ENCODE assay signal across 8 cellular contexts in genomic region chr3:194265505-194265892, GRCh38.
DNase-seq lines count a peak whose midpoint lies in the region; ATAC-seq and TF ChIP-seq lines count a peak whose summit lies in the region.

No MANE protein-coding gene starts in this region.

- peak overlapping the region; percentile 56 for H2AFZ ChIP-seq in GM23338

- H3K9me2 ChIP-seq in GM23338 (ENCODE audit: insufficient read depth), result no peaks in the 10 kb centered on the region

- no peaks in the 10 kb centered on the region for H3K9me3 ChIP-seq in adrenal gland (replicated peaks in 1 of 3)
- no peaks in the 10 kb centered on the region for H3K9me3 ChIP-seq in right atrium auricular region
- no peaks in the 10 kb centered on the region for H3K9me3 ChIP-seq in skeletal muscle satellite cell (replicated peaks; ENCODE audit: low read length)

- 9 to 29% (median 25%) methylated on average over 11 to 19 of the region's 19 CpGs for WGBS in adrenal gland, 4 donors

- no peaks in the 10 kb centered on the region for H3K79me2 ChIP-seq in GM23338 (replicated peaks; ENCODE audit: insufficient read depth)

- H3F3A ChIP-seq in GM23338 (replicated peaks; ENCODE audit: low read depth), result no peaks in the 10 kb centered on the region

- no peak for ATAC-seq in GM23338

- no peak overlapping the region for H3K4me3 Mint-ChIP-seq in GM23338

- H3K36me3 ChIP-seq in GM23338 (ENCODE audit: insufficient read depth) (no peaks in the 10 kb centered on the region; the same call in 1 of the 2 replicates), adrenal gland (replicated peaks in 1 of 2) (no peaks in the 10 kb centered on the region), right atrium auricular region (no peaks in the 10 kb centered on the region), skeletal muscle satellite cell (ENCODE audit: insufficient read depth, low read length) (no peaks in the 10 kb centered on the region)

- H3K9ac ChIP-seq in skeletal muscle satellite cell (ENCODE audit: low read depth, low read length), result peak overlapping the region; percentile 16

- H3K36me3 Mint-ChIP-seq in GM23338 (ENCODE audit: low read depth), result no peaks in the 10 kb centered on the region

- peaks cover 34% of the 10 kb centered on the region for H3K4me1 Mint-ChIP-seq in GM23338

- H3K27ac Mint-ChIP-seq in GM23338, result peak overlapping the region; percentile 52; the same call in 1 of the 2 replicates

- intact Hi-C loops in adrenal gland (cut with DNase I), result loop anchor here in 1 of 2 donors (5.0 kb wide), 1 partner anchor 123 kb away; no protein-coding TSS in a partner anchor

- no peaks in the 10 kb centered on the region for H3K9me3 Mint-ChIP-seq in GM23338

- H4K20me1 ChIP-seq in GM23338 (replicated peaks; ENCODE audit: insufficient read depth), result no peaks in the 10 kb centered on the region

- H3K4me1 ChIP-seq in GM23338 (ENCODE audit: insufficient read depth) (peaks cover 2% of the 10 kb centered on the region; the same call in 1 of the 2 replicates), adrenal gland (replicated peaks in 1 of 2) (peaks cover 20 to 41% of the 10 kb centered on the region in 2 donors), right atrium auricular region (peaks cover 0 to 66% of the 10 kb centered on the region in 2 donors), skeletal muscle satellite cell (ENCODE audit: control insufficient read depth, insufficient read depth, low read length) (peaks cover 19% of the 10 kb centered on the region)

- H3K27me3 ChIP-seq in GM23338 (ENCODE audit: insufficient read depth) (no peaks in the 10 kb centered on the region), adrenal gland (no peaks in the 10 kb centered on the region), right atrium auricular region (no peaks in the 10 kb centered on the region), skeletal muscle satellite cell (ENCODE audit: control insufficient read depth, insufficient read depth, low read length) (peaks cover 33% of the 10 kb centered on the region)

- no peak for DNase-seq in GM23338 (ENCODE audit: low spot score)
- peak; percentile 67 to 93 (median 87) for DNase-seq in adrenal gland
- DNase-seq in right atrium auricular region (ENCODE audit: low spot score), result peak; percentile 95
- DNase-seq in SIG-M5 treated with dmso at 0.1 percent for 504 hours (lab: John Stamatoyannopoulos, UW; ENCODE audit: unreplicated experiment), result no peak
- no peak for DNase-seq in NCI-H1048 (lab: John Stamatoyannopoulos, UW)
- DNase-seq in foreskin melanocyte, result no peak
- no peak for DNase-seq in central memory CD4-positive, alpha-beta T cell

- H3K4me3 ChIP-seq in GM23338, result no peak overlapping the region
- H3K4me3 ChIP-seq in adrenal gland, result no peak overlapping the region
- no peak overlapping the region for H3K4me3 ChIP-seq in right atrium auricular region
- peak overlapping the region; percentile 65 for H3K4me3 ChIP-seq in skeletal muscle satellite cell (ENCODE audit: low read length)

- peaks cover 9% of the 10 kb centered on the region for H3K27me3 Mint-ChIP-seq in GM23338 (ENCODE audit: insufficient read depth, low read depth, poor library complexity)

- H3K4me2 ChIP-seq in GM23338 (no peak overlapping the region), skeletal muscle satellite cell (ENCODE audit: low read length) (peak overlapping the region; percentile 84)

- H3K27ac ChIP-seq in GM23338 (ENCODE audit: low read depth) (no peak overlapping the region), adrenal gland (peak overlapping the region in 4 of 5 donors; percentile 50 to 89 (median 66)), right atrium auricular region (peak overlapping the region; percentile 88 to 95)

- TF ChIP-seq POLR2A in adrenal gland (IDR thresholded peaks at IDR 0.05), result peak in 1 of 2 donors; percentile 43

- TF ChIP-seq CTCF in GM23338 (conservative IDR thresholded peaks at IDR 0.05; ENCODE audit: low read depth in 2 of 2) (no peak), adrenal gland (IDR thresholded peaks at IDR 0.05) (no peak), right atrium auricular region (IDR thresholded peaks at IDR 0.05) (no peak)

TF ChIP-seq in GM23338, 12 proteins besides CTCF, POLR2A, EP300 and RAD21 (continues in another document):
- TF ChIP-seq ETS1 (IDR thresholded peaks at IDR 0.05) (no peak), REST (IDR thresholded peaks at IDR 0.05; ENCODE audit: unreplicated experiment) (no peak), ZNF114 (CRISPR knock-in tag; IDR thresholded peaks at IDR 0.05) (no peak), JUNB (IDR thresholded peaks at IDR 0.05; ENCODE audit: unreplicated experiment) (no peak)

Comparison
In these comparisons a context has a peak if more than half of its experiments do, and no peak if none do; other contexts are left out.
1. DNase-seq: peak in adrenal gland (7 of 7) and right atrium auricular region (single experiment); none in GM23338 (single experiment), SIG-M5 treated with dmso at 0.1 percent for 504 hours (single experiment), NCI-H1048 (single experiment), foreskin melanocyte (single experiment) and central memory CD4-positive, alpha-beta T cell (single experiment).